In genomic region chr9:91714020-91714721, GRCh38 we compare ENCODE assay signal across 9 cellular contexts.
DNase-seq lines count a peak whose midpoint lies in the region; ATAC-seq and TF ChIP-seq lines count a peak whose summit lies in the region.
"Had no signal": no experiment of that assay in that cellular context is flagged by ENCODE, and none has a peak within 500 bp of the region (broad histone marks: within the 10 kb centered on the region; RNA-seq: fewer than 3 reads in every experiment).

No MANE protein-coding gene starts in this region.

- POLR2A ChIA-PET in Panc1 (lab: Charles Lee) = no interaction called here

- no peak for TF ChIP-seq CTCF in Panc1 (IDR thresholded peaks at IDR 0.05)
- TF ChIP-seq CTCF in esophagus squamous epithelium (IDR thresholded peaks at IDR 0.05) = no peak
- no peak for TF ChIP-seq CTCF in neural crest cell (conservative IDR thresholded peaks at IDR 0.05)

- H3K27ac Mint-ChIP-seq in neural crest cell (ENCODE audit: unreplicated experiment) = no peak overlapping the region

- peak; percentile 76 for DNase-seq in AG20443 (ENCODE audit: low spot score)
- no peak for DNase-seq in Panc1 (ENCODE audit: low read depth, low spot score)
- DNase-seq in esophagus squamous epithelium (lab: John Stamatoyannopoulos, UW) = no peak
- DNase-seq in neural crest cell (ENCODE audit: low read depth, low spot score) = peak; percentile 43
- no peak for DNase-seq in KG1 (lab: John Stamatoyannopoulos, UW)
- no peak for DNase-seq in NCI-H446 treated with DMSO at 0.1 percent for 48 hours (lab: John Stamatoyannopoulos, UW)

- H3K4me1 Mint-ChIP-seq in neural crest cell = peaks cover 5% of the 10 kb centered on the region

- 12 to 40% methylated on average over 19 to 22 of the region's 37 CpGs for WGBS in esophagus squamous epithelium, 2 donors

- CTCF ChIA-PET in Panc1 (lab: Charles Lee) = no interaction called here

- TF ChIP-seq POLR2A in GM19099 (IDR thresholded peaks at IDR 0.05; ENCODE audit: extremely low read depth, insufficient read length, low read depth) (peak; percentile 36), esophagus squamous epithelium (IDR thresholded peaks at IDR 0.05) (no peak)

- H3K36me3 Mint-ChIP-seq in neural crest cell (ENCODE audit: low read depth) = peaks cover 4% of the 10 kb centered on the region

- in situ Hi-C loops in Panc1 (cut with HindIII; ENCODE audit: low pct_unique_long_range_greater_than_20kb, low sequenced_read_pairs) = no loop called here

- BruUV-seq in Panc1 (replicated peaks; lab: Mats Ljungman, UMichigan) = no TSS peak

- intact Hi-C loops in Panc1 (cut with micrococcal nuclease; ENCODE audit: unreplicated experiment) = no loop called here
- intact Hi-C loops in esophagus squamous epithelium (cut with DNase I) = no loop called here

- H3K27me3 Mint-ChIP-seq in neural crest cell (ENCODE audit: low read depth) = no peaks in the 10 kb centered on the region

- peaks cover 8% of the 10 kb centered on the region for H3K9me3 Mint-ChIP-seq in neural crest cell

- peak overlapping the region; percentile 31 to 40 for H3K4me3 ChIP-seq in Panc1 (ENCODE audit: low read depth in 2 of 2, low read length in 2 of 2)
- H3K4me3 ChIP-seq in esophagus squamous epithelium = peak overlapping the region in 3 of 4 donors; percentile 32 to 60 (median 38)

- no peaks in the 10 kb centered on the region for H3K9me3 ChIP-seq in Panc1 (ENCODE audit: control insufficient read depth, insufficient read depth, low read depth, low read length)
- H3K9me3 ChIP-seq in esophagus squamous epithelium = no peaks in the 10 kb centered on the region

- peak overlapping the region; percentile 64 for H3K4me3 Mint-ChIP-seq in neural crest cell

- ATAC-seq in Panc1 = peak; percentile 51; the same call in 1 of the 2 replicates
- no peak for ATAC-seq in GM18909 (IDR thresholded peaks at IDR 0.05; ENCODE audit: poor library complexity, unreplicated experiment)

- no peak overlapping the region for H3K27ac ChIP-seq in Panc1 (ENCODE audit: low read length)
- H3K27ac ChIP-seq in esophagus squamous epithelium = peak overlapping the region in 3 of 4 donors; percentile 33 to 53 (median 48)
- H3K27ac ChIP-seq: KMS-11 had no signal

- H3K4me1 ChIP-seq in Panc1 (ENCODE audit: control insufficient read depth, insufficient read depth, low read length) (no peaks in the 10 kb centered on the region), esophagus squamous epithelium (peaks cover 3 to 18% (median 4%) of the 10 kb centered on the region in 3 donors)

- H3K27me3 ChIP-seq in Panc1 (ENCODE audit: control insufficient read depth, insufficient read depth, low read length) = no peaks in the 10 kb centered on the region
- H3K27me3 ChIP-seq in esophagus squamous epithelium = peaks cover 0 to 64% (median 0%) of the 10 kb centered on the region in 4 donors

- no peaks in the 10 kb centered on the region for H3K36me3 ChIP-seq in Panc1 (ENCODE audit: control insufficient read depth, insufficient read depth, low read length)
- H3K36me3 ChIP-seq in esophagus squamous epithelium = no peaks in the 10 kb centered on the region

Comparison
In these comparisons a context has a peak if more than half of its experiments do, and no peak if none do; other contexts are left out.
1. DNase-seq: peak in AG20443 (single experiment) and neural crest cell (single experiment); none in Panc1 (single experiment), esophagus squamous epithelium (single experiment), KG1 (single experiment) and NCI-H446 treated with DMSO at 0.1 percent for 48 hours (single experiment).